ENCODE assay signal across 1 cellular context in genomic region chr7:151043449-151043848, GRCh38. TPM values are rescaled to one million over a fixed set of nuclear protein-coding genes. Genes with fewer than 3 reads are reported as not detected.
"Had no signal": no experiment of that assay in that cellular context is flagged by ENCODE, and none has a peak within 500 bp of the region (broad histone marks: within the 10 kb centered on the region; RNA-seq: fewer than 3 reads in every experiment).

No MANE protein-coding gene starts in this region.

RNA-seq across cellular contexts. Expression of gene ASIC3, which starts 4.9 kb away (rescaled TPM):
- total RNA-seq: G401 had no signal
